In genomic region chr21:42362198-42362597, GRCh38 we compare ENCODE assay signal across 14 cellular contexts. TPM values are rescaled to one million over a fixed set of nuclear protein-coding genes. Genes with fewer than 3 reads are reported as not detected.
DNase-seq lines count a peak whose midpoint lies in the region; ATAC-seq and TF ChIP-seq lines count a peak whose summit lies in the region.
"Had no signal": no experiment of that assay in that cellular context is flagged by ENCODE, and none has a peak within 500 bp of the region (broad histone marks: within the 10 kb centered on the region; RNA-seq: fewer than 3 reads in every experiment).

No MANE protein-coding gene starts in this region.

- H3K4me3 ChIP-seq in PC-3 (ENCODE audit: low read length) = no peak overlapping the region
- no peak overlapping the region for H3K4me3 ChIP-seq in colonic mucosa
- no peak overlapping the region for H3K4me3 ChIP-seq in foreskin fibroblast (ENCODE audit: low read depth in 1 of 2, low read length in 2 of 2)
- H3K4me3 ChIP-seq: HAP-1 had no signal

- no peak overlapping the region for H3K4me2 ChIP-seq in PC-3 (ENCODE audit: low read length)

- H3K27me3 ChIP-seq in PC-3 (ENCODE audit: low read length) = no peaks in the 10 kb centered on the region
- no peaks in the 10 kb centered on the region for H3K27me3 ChIP-seq in colonic mucosa

- H3K27me3 Mint-ChIP-seq in activated CD8-positive, alpha-beta T cell treated with anti-CD3 and anti-CD28 coated beads, Interleukin-2, amount 10 ng/mL, durations not matched to agents 7 days and 5 days (ENCODE audit: low read depth) = peaks cover 14% of the 10 kb centered on the region
- no peaks in the 10 kb centered on the region for H3K27me3 Mint-ChIP-seq in activated CD8-positive, alpha-beta T cell treated with anti-CD3 and anti-CD28 coated beads for 36 hours
- peaks cover 2% of the 10 kb centered on the region for H3K27me3 Mint-ChIP-seq in neural crest cell (ENCODE audit: low read depth)

- H3K27ac ChIP-seq in PC-3 (ENCODE audit: low read length) (peak overlapping the region; percentile 97), colonic mucosa (no peak overlapping the region)

- BruUV-seq in PC-3 (replicated peaks; lab: Mats Ljungman, UMichigan) = no TSS peak

- no peaks in the 10 kb centered on the region for H3K9me2 ChIP-seq in PC-3 (replicated peaks; ENCODE audit: low read length)

- intact Hi-C loops in activated CD8-positive, alpha-beta T cell treated with anti-CD3 and anti-CD28 coated beads for 36 hours (cut with micrococcal nuclease) = no loop called here
- intact Hi-C loops in PC-3 (cut with micrococcal nuclease) = no loop called here
- intact Hi-C loops in colonic mucosa (cut with DNase I) = no loop called here

- no peaks in the 10 kb centered on the region for H4K20me1 ChIP-seq in PC-3 (ENCODE audit: low read length)

- no peak overlapping the region for H2AFZ ChIP-seq in PC-3 (ENCODE audit: low read length)

- no peak for TF ChIP-seq CTCF in activated CD8-positive, alpha-beta T cell treated with anti-CD3 and anti-CD28 coated beads for 36 hours (IDR thresholded peaks at IDR 0.05)
- no peak for TF ChIP-seq CTCF in PC-3 (conservative IDR thresholded peaks at IDR 0.05; ENCODE audit: low read depth, low read length)
- TF ChIP-seq CTCF in neural crest cell (conservative IDR thresholded peaks at IDR 0.05) = no peak
- no peak for TF ChIP-seq CTCF in colonic mucosa (IDR thresholded peaks at IDR 0.05)
- TF ChIP-seq CTCF in foreskin fibroblast (IDR thresholded peaks at IDR 0.05; ENCODE audit: low read depth, low read length) = no peak

- CTCF ChIA-PET in activated CD8-positive, alpha-beta T cell treated with anti-CD3 and anti-CD28 coated beads, Interleukin-2, amount 10 ng/mL, durations not matched to agents 7 days and 5 days (lab: Charles Lee) = interaction anchor here (1.3 to 2.4 kb wide), 3 partner anchors 13 to 88 kb away, joined by 4 to 12 read pairs (median 5); no protein-coding TSS in a partner anchor
- CTCF ChIA-PET in activated CD8-positive, alpha-beta T cell treated with anti-CD3 and anti-CD28 coated beads for 36 hours (lab: Charles Lee) = interaction anchor here (1.2 to 2.9 kb wide), 5 partner anchors 24 to 88 kb away, joined by 3 to 23 read pairs (median 5); no protein-coding TSS in a partner anchor
- CTCF ChIA-PET in PC-3 (lab: Charles Lee) = interaction anchor here (1.2 kb wide), 1 partner anchor 24 kb away, joined by 13 read pairs; no protein-coding TSS in a partner anchor

- H3K36me3 ChIP-seq in PC-3 (ENCODE audit: low read depth, low read length) (no peaks in the 10 kb centered on the region), colonic mucosa (no peaks in the 10 kb centered on the region)
- H3K36me3 ChIP-seq: BE2C, HAP-1 had no signal

- no peaks in the 10 kb centered on the region for H3K79me2 ChIP-seq in PC-3 (ENCODE audit: low read length)

- H3K36me3 Mint-ChIP-seq in activated CD8-positive, alpha-beta T cell treated with anti-CD3 and anti-CD28 coated beads, Interleukin-2, amount 10 ng/mL, durations not matched to agents 7 days and 5 days (ENCODE audit: low read depth) = no peaks in the 10 kb centered on the region
- H3K36me3 Mint-ChIP-seq in activated CD8-positive, alpha-beta T cell treated with anti-CD3 and anti-CD28 coated beads for 36 hours (ENCODE audit: low read depth) = no peaks in the 10 kb centered on the region
- H3K36me3 Mint-ChIP-seq in neural crest cell (ENCODE audit: low read depth) = no peaks in the 10 kb centered on the region
- H3K36me3 Mint-ChIP-seq: CD8-positive, alpha-beta memory T cell had no signal

- H3K4me1 ChIP-seq in PC-3 (ENCODE audit: insufficient read depth, low read length) = peaks cover 48% of the 10 kb centered on the region
- H3K4me1 ChIP-seq in colonic mucosa = no peaks in the 10 kb centered on the region
- H3K4me1 ChIP-seq: BE2C, HAP-1 had no signal

- H3K9ac ChIP-seq in PC-3 (ENCODE audit: low read length) (peak overlapping the region; percentile 88), colonic mucosa (ENCODE audit: low read depth in 2 of 2, low read length in 2 of 2) (no peak overlapping the region)

- no peak overlapping the region for H3K4me3 Mint-ChIP-seq in activated CD8-positive, alpha-beta T cell treated with anti-CD3 and anti-CD28 coated beads, Interleukin-2, amount 10 ng/mL, durations not matched to agents 7 days and 5 days
- H3K4me3 Mint-ChIP-seq in activated CD8-positive, alpha-beta T cell treated with anti-CD3 and anti-CD28 coated beads for 36 hours = no peak overlapping the region
- no peak overlapping the region for H3K4me3 Mint-ChIP-seq in neural crest cell
- H3K4me3 Mint-ChIP-seq: CD8-positive, alpha-beta memory T cell had no signal

- no peaks in the 10 kb centered on the region for H3K9me3 Mint-ChIP-seq in activated CD8-positive, alpha-beta T cell treated with anti-CD3 and anti-CD28 coated beads, Interleukin-2, amount 10 ng/mL, durations not matched to agents 7 days and 5 days (ENCODE audit: insufficient read depth)
- peaks cover 1% of the 10 kb centered on the region for H3K9me3 Mint-ChIP-seq in activated CD8-positive, alpha-beta T cell treated with anti-CD3 and anti-CD28 coated beads for 36 hours
- H3K9me3 Mint-ChIP-seq in neural crest cell = peaks cover 3% of the 10 kb centered on the region

- peaks cover 10% of the 10 kb centered on the region for H3K4me1 Mint-ChIP-seq in activated CD8-positive, alpha-beta T cell treated with anti-CD3 and anti-CD28 coated beads, Interleukin-2, amount 10 ng/mL, durations not matched to agents 7 days and 5 days (ENCODE audit: low read depth)
- peaks cover 7% of the 10 kb centered on the region for H3K4me1 Mint-ChIP-seq in activated CD8-positive, alpha-beta T cell treated with anti-CD3 and anti-CD28 coated beads for 36 hours (ENCODE audit: low read depth)
- no peaks in the 10 kb centered on the region for H3K4me1 Mint-ChIP-seq in neural crest cell

- DNase-seq in activated CD8-positive, alpha-beta T cell treated with anti-CD3 and anti-CD28 coated beads, Interleukin-2, amount 10 ng/mL, durations not matched to agents 7 days and 5 days = no peak
- no peak for DNase-seq in activated CD8-positive, alpha-beta T cell treated with anti-CD3 and anti-CD28 coated beads for 36 hours
- DNase-seq in PC-3 (no peak), neural crest cell (ENCODE audit: low read depth, low spot score) (no peak), colonic mucosa (no peak), NCI-H774 (lab: John Stamatoyannopoulos, UW) (no peak), foreskin fibroblast (no peak)
- DNase-seq: BE2C; Caco-2; CD8-positive, alpha-beta memory T cell; DND-41 had no signal

- no peaks in the 10 kb centered on the region for H3F3A ChIP-seq in PC-3 (ENCODE audit: low read length, unreplicated experiment)

- H3K27ac Mint-ChIP-seq in activated CD8-positive, alpha-beta T cell treated with anti-CD3 and anti-CD28 coated beads, Interleukin-2, amount 10 ng/mL, durations not matched to agents 7 days and 5 days = peak overlapping the region; percentile 66
- no peak overlapping the region for H3K27ac Mint-ChIP-seq in activated CD8-positive, alpha-beta T cell treated with anti-CD3 and anti-CD28 coated beads for 36 hours
- H3K27ac Mint-ChIP-seq in neural crest cell (ENCODE audit: unreplicated experiment) = peak overlapping the region; percentile 65
- H3K27ac Mint-ChIP-seq: CD8-positive, alpha-beta memory T cell had no signal

- POLR2A ChIA-PET in activated CD8-positive, alpha-beta T cell treated with anti-CD3 and anti-CD28 coated beads, Interleukin-2, amount 10 ng/mL, durations not matched to agents 7 days and 5 days (lab: Charles Lee) = interaction anchor here (1.4 kb wide), 1 partner anchor 41 kb away, joined by 3 read pairs; the partner anchor contains the start of gene UBASH3A
- POLR2A ChIA-PET in activated CD8-positive, alpha-beta T cell treated with anti-CD3 and anti-CD28 coated beads for 36 hours (lab: Charles Lee) = interaction anchor here (1.5 to 2.1 kb wide), 2 partner anchors 11 to 16 kb away, joined by 6 to 7 read pairs; no protein-coding TSS in a partner anchor
- POLR2A ChIA-PET in PC-3 (lab: Charles Lee; ENCODE audit: unreplicated experiment) = interaction anchor here (0.6 kb wide), 1 partner anchor 37 kb away, joined by 7 read pairs; no protein-coding TSS in a partner anchor

- H3K9me3 ChIP-seq in PC-3 (ENCODE audit: low read length) (no peaks in the 10 kb centered on the region), colonic mucosa (no peaks in the 10 kb centered on the region)
- H3K9me3 ChIP-seq: BE2C, Caco-2, HAP-1 had no signal

- no peak for ATAC-seq in activated CD8-positive, alpha-beta T cell treated with anti-CD3 and anti-CD28 coated beads, Interleukin-2, amount 10 ng/mL, durations not matched to agents 7 days and 5 days
- no peak for ATAC-seq in activated CD8-positive, alpha-beta T cell treated with anti-CD3 and anti-CD28 coated beads for 36 hours
- no peak for ATAC-seq in PC-3

RNA-seq across cellular contexts. Expression of gene TFF1, which starts 4.1 kb away (rescaled TPM):
- total RNA-seq in activated CD8-positive, alpha-beta T cell treated with anti-CD3 and anti-CD28 coated beads, Interleukin-2, amount 10 ng/mL, durations not matched to agents 7 days and 5 days = not detected
- total RNA-seq in activated CD8-positive, alpha-beta T cell treated with anti-CD3 and anti-CD28 coated beads for 36 hours = 1 to 10 TPM in 1 of 2 experiments, not detected in 1; 1.1 TPM
- total RNA-seq in PC-3 (2014; rRNA removed) (99.2 and 111 TPM in 2 replicates), neural crest cell (not detected in 2 replicates), colonic mucosa (100 to 1,000 TPM; 233 to 916 TPM)
- total RNA-seq: CD8-positive, alpha-beta memory T cell; H1; HT1080 had no signal

RNA-seq across cellular contexts. Expression of gene TFF2, which starts 11.4 kb away (rescaled TPM):
- not detected for total RNA-seq in activated CD8-positive, alpha-beta T cell treated with anti-CD3 and anti-CD28 coated beads, Interleukin-2, amount 10 ng/mL, durations not matched to agents 7 days and 5 days
- total RNA-seq in activated CD8-positive, alpha-beta T cell treated with anti-CD3 and anti-CD28 coated beads for 36 hours = not detected
- total RNA-seq in PC-3 (2014; rRNA removed) (21.1 and 22.9 TPM in 2 replicates), neural crest cell (not detected in 2 replicates), colonic mucosa (1 to 10 TPM; 2.3 to 2.5 TPM)
- total RNA-seq: CD8-positive, alpha-beta memory T cell; H1; HT1080 had no signal

RNA-seq across cellular contexts. Expression of gene TMPRSS3, which starts 33.7 kb away (rescaled TPM):
- 10 to 100 TPM in 1 of 2 experiments, 1 to 10 TPM in 1; 9.9 to 10.1 TPM for total RNA-seq in activated CD8-positive, alpha-beta T cell treated with anti-CD3 and anti-CD28 coated beads, Interleukin-2, amount 10 ng/mL, durations not matched to agents 7 days and 5 days
- 100 to 1,000 TPM; 123 to 134 TPM for total RNA-seq in activated CD8-positive, alpha-beta T cell treated with anti-CD3 and anti-CD28 coated beads for 36 hours
- total RNA-seq in PC-3 (2014; rRNA removed) (not detected in 2 replicates), neural crest cell (not detected in 2 replicates), colonic mucosa (1 to 10 TPM in 1 of 2 donors, under 1 TPM in 1; 0.82 to 1.2 TPM)
- total RNA-seq: Caco-2, H1, HT1080 had no signal

RNA-seq across cellular contexts. Expression of gene UBASH3A, which starts 41.5 kb away (rescaled TPM):
- 10 to 100 TPM; 68.7 to 74.0 TPM for total RNA-seq in activated CD8-positive, alpha-beta T cell treated with anti-CD3 and anti-CD28 coated beads, Interleukin-2, amount 10 ng/mL, durations not matched to agents 7 days and 5 days
- 10 to 100 TPM; 48.7 to 52.9 TPM for total RNA-seq in activated CD8-positive, alpha-beta T cell treated with anti-CD3 and anti-CD28 coated beads for 36 hours
- total RNA-seq in PC-3 (2014; rRNA removed) (1.0 TPM in 1 of 2 replicates, not detected in the other), neural crest cell (not detected in 2 replicates), colonic mucosa (1 to 10 TPM in 1 of 2 donors, under 1 TPM in 1; 0.93 to 1.5 TPM)
- total RNA-seq: Caco-2, H1, HT1080 had no signal

RNA-seq across cellular contexts. Expression of gene TFF3, which starts 47.0 kb away (rescaled TPM):
- not detected for total RNA-seq in activated CD8-positive, alpha-beta T cell treated with anti-CD3 and anti-CD28 coated beads, Interleukin-2, amount 10 ng/mL, durations not matched to agents 7 days and 5 days
- not detected for total RNA-seq in activated CD8-positive, alpha-beta T cell treated with anti-CD3 and anti-CD28 coated beads for 36 hours
- total RNA-seq in PC-3 (2014; rRNA removed) (2.8 and 9.1 TPM in 2 replicates), neural crest cell (not detected in 2 replicates), colonic mucosa (1,000 to 10,000 TPM; 2,373 to 4,154 TPM)
- total RNA-seq: CD8-positive, alpha-beta memory T cell; HT1080 had no signal

Comparison
In these comparisons a context has a peak if more than half of its experiments do, and no peak if none do; other contexts are left out.
1. RNA of gene TMPRSS3, which starts 33.7 kb away (total RNA-seq): 123 to 134 TPM in activated CD8-positive, alpha-beta T cell treated with anti-CD3 and anti-CD28 coated beads for 36 hours; 9.9 to 10.1 TPM in activated CD8-positive, alpha-beta T cell treated with anti-CD3 and anti-CD28 coated beads, Interleukin-2, amount 10 ng/mL, durations not matched to agents 7 days and 5 days, 0.82 to 1.2 TPM in colonic mucosa, not detected in neural crest cell and not detected in PC-3; every median in the first group is over 10 times any median in the second.
2. RNA of gene TFF1, which starts 4.1 kb away (total RNA-seq): 233 to 916 TPM in colonic mucosa and 99.2 to 111 TPM in PC-3; 1.1 TPM in activated CD8-positive, alpha-beta T cell treated with anti-CD3 and anti-CD28 coated beads for 36 hours, not detected in activated CD8-positive, alpha-beta T cell treated with anti-CD3 and anti-CD28 coated beads, Interleukin-2, amount 10 ng/mL, durations not matched to agents 7 days and 5 days and not detected in neural crest cell; every median in the first group is over 10 times any median in the second.